In genomic region chr1:109570414-109570813, GRCh38 we compare ENCODE assay signal across 15 cellular contexts. TPM values are rescaled to one million over a fixed set of nuclear protein-coding genes. Genes with fewer than 3 reads are reported as not detected.
DNase-seq lines count a peak whose midpoint lies in the region; ATAC-seq and TF ChIP-seq lines count a peak whose summit lies in the region.
"Had no signal": no experiment of that assay in that cellular context is flagged by ENCODE, and none has a peak within 500 bp of the region (broad histone marks: within the 10 kb centered on the region; RNA-seq: fewer than 3 reads in every experiment).

No MANE protein-coding gene starts in this region.

- TF ChIP-seq CTCF in epithelial cell of esophagus (IDR thresholded peaks at IDR 0.05; ENCODE audit: insufficient read depth, low read depth, low read length, missing control alignments): no peak

- intact Hi-C loops in Right ventricle myocardium superior (cut with DNase I) (no loop called here), cardiac septum (cut with DNase I) (no loop called here), left colon (cut with DNase I, micrococcal nuclease) (no loop called here)

- no peak overlapping the region for H3K4me3 ChIP-seq in epithelial cell of esophagus (ENCODE audit: low read length)
- H3K4me3 ChIP-seq: vagina had no signal

- peak; percentile 79 for ATAC-seq in Right ventricle myocardium superior (ENCODE audit: poor library complexity)
- peak; percentile 40 for ATAC-seq in left colon
- ATAC-seq in GM21737 (IDR thresholded peaks at IDR 0.05; ENCODE audit: unreplicated experiment): no peak

- DNase-seq in Right ventricle myocardium superior (no peak), cardiac septum (ENCODE audit: low spot score) (no peak), epithelial cell of esophagus (ENCODE audit: low read depth) (peak; percentile 94), left colon (no peak), HUDEP-2 (lab: John Stamatoyannopoulos, UW; ENCODE audit: unreplicated experiment in 76 of 76) (no peak), NCI-H1417 treated with DMSO at 0.1 percent for 48 hours (lab: John Stamatoyannopoulos, UW) (no peak)
- DNase-seq in activated effector memory CD4-positive, alpha-beta T cell treated with Interleukin-2 at 50 U/mL for 16 hours: no peak
- DNase-seq: amygdala; DMS79 treated with DMSO at 0.1 percent for 48 hours; NCI-H2029; stimulated activated CD4-positive, alpha-beta T cell treated with anti-CD3 and anti-CD28 coated beads, Interleukin-2, amount 100 ng/mL, for 24 hours had no signal

RNA-seq across cellular contexts. Expression of gene GNAI3, which starts 22.0 kb away (rescaled TPM):
- total RNA-seq in Right ventricle myocardium superior (2.4 TPM), cardiac septum (3.9 TPM), left colon (1 to 10 TPM; 7.0 to 7.7 TPM)

RNA-seq across cellular contexts. Expression of gene GPR61, which starts 30.7 kb away (rescaled TPM):
- total RNA-seq in Right ventricle myocardium superior: 0.32 TPM
- 0.13 TPM for total RNA-seq in cardiac septum
- total RNA-seq in left colon: under 1 TPM in 1 of 2 donors, not detected in 1; 0.36 TPM
- total RNA-seq: posterior vena cava, vagina had no signal

RNA-seq across cellular contexts. Expression of gene GNAT2, which starts 49.0 kb away (rescaled TPM):
- total RNA-seq in Right ventricle myocardium superior (not detected), cardiac septum (not detected), left colon (under 1 TPM in 1 of 2 donors, not detected in 1; 0.73 TPM)
- total RNA-seq: mucosa of gallbladder, posterior vena cava, vagina had no signal

RNA-seq across cellular contexts. Expression of gene AMPD2, which starts 49.2 kb away (rescaled TPM):
- total RNA-seq in Right ventricle myocardium superior: 11.5 TPM
- total RNA-seq in cardiac septum: 16.7 TPM
- total RNA-seq in left colon: 10 to 100 TPM; 31.9 to 38.9 TPM
